8 cellular contexts compared by ENCODE assay signal in genomic region chr7:46352335-46352954, GRCh38.
DNase-seq lines count a peak whose midpoint lies in the region; ATAC-seq and TF ChIP-seq lines count a peak whose summit lies in the region.

No MANE protein-coding gene starts in this region.

- 0 out of 2 replicates have a peak, but pooled peaks cover 3% of the 10 kb centered on the region for H3K9me2 ChIP-seq in PC-9 (ENCODE audit: insufficient read depth)

- H3F3A ChIP-seq in PC-9 (ENCODE audit: insufficient read depth, low read depth), result no peaks in the 10 kb centered on the region

- ATAC-seq in GM18868 (IDR thresholded peaks at IDR 0.05; ENCODE audit: unreplicated experiment) (peak; percentile 63), GM19035 (IDR thresholded peaks at IDR 0.05; ENCODE audit: unreplicated experiment) (no peak)
- ATAC-seq in activated T-helper 17 cell treated with anti-CD3 and anti-CD28 coated beads, Interleukin-2, amount 50 U/mL, for 72 hours (replicated peaks), result no peak

- no peaks in the 10 kb centered on the region for H3K79me2 ChIP-seq in PC-9 (ENCODE audit: low read depth)

- CTCF ChIA-PET in BJ (lab: Yijun Ruan, JAX), result interaction anchor here (0.6 to 5.1 kb wide), 7 partner anchors 189 to 436 kb away, joined by 3 to 61 read pairs (median 3); partner anchors contain the start of gene IGFBP3
- CTCF ChIA-PET in PC-9 (lab: Charles Lee), result interaction anchor here (0.9 to 1.1 kb wide), 2 partner anchors 71 to 430 kb away, joined by 4 to 5 read pairs; partner anchors contain the start of gene IGFBP3

- no peak overlapping the region for H2AFZ ChIP-seq in PC-9

- POLR2A ChIA-PET in BJ (lab: Charles Lee), result no interaction called here
- POLR2A ChIA-PET in PC-9 (lab: Charles Lee; ENCODE audit: unreplicated experiment), result no interaction called here

- peaks cover 8% of the 10 kb centered on the region for H3K4me1 ChIP-seq in PC-9 (replicated peaks; ENCODE audit: insufficient read depth)

- H3K4me2 ChIP-seq in PC-9, result no peak overlapping the region

- H3K36me3 Mint-ChIP-seq in endothelial cell (ENCODE audit: low read depth, unreplicated experiment) (peaks cover 3% of the 10 kb centered on the region), nephron (ENCODE audit: low read depth) (no peaks in the 10 kb centered on the region)
- H3K36me3 Mint-ChIP-seq in activated T-helper 17 cell treated with anti-CD3 and anti-CD28 coated beads, Interleukin-2, amount 50 U/mL, for 72 hours (ENCODE audit: low read depth), result no peaks in the 10 kb centered on the region

- H3K27ac Mint-ChIP-seq in endothelial cell (ENCODE audit: unreplicated experiment) (no peak overlapping the region), nephron (no peak overlapping the region)
- no peak overlapping the region for H3K27ac Mint-ChIP-seq in activated T-helper 17 cell treated with anti-CD3 and anti-CD28 coated beads, Interleukin-2, amount 50 U/mL, for 72 hours

- no peak overlapping the region for H3K4me3 ChIP-seq in BJ (ENCODE audit: low read depth, low read length)
- no peak overlapping the region for H3K4me3 ChIP-seq in PC-9

- H3K27ac ChIP-seq in PC-9, result no peak overlapping the region; the same call in 1 of the 2 replicates

- H3K4me3 Mint-ChIP-seq in endothelial cell (ENCODE audit: unreplicated experiment) (no peak overlapping the region), nephron (no peak overlapping the region)
- H3K4me3 Mint-ChIP-seq in activated T-helper 17 cell treated with anti-CD3 and anti-CD28 coated beads, Interleukin-2, amount 50 U/mL, for 72 hours, result no peak overlapping the region

- H3K9me3 Mint-ChIP-seq in endothelial cell (ENCODE audit: unreplicated experiment) (no peaks in the 10 kb centered on the region), nephron (no peaks in the 10 kb centered on the region)
- H3K9me3 Mint-ChIP-seq in activated T-helper 17 cell treated with anti-CD3 and anti-CD28 coated beads, Interleukin-2, amount 50 U/mL, for 72 hours, result no peaks in the 10 kb centered on the region

- H3K9me3 ChIP-seq in PC-9 (ENCODE audit: insufficient read depth, low read depth), result no peaks in the 10 kb centered on the region

- H3K4me1 Mint-ChIP-seq in endothelial cell (ENCODE audit: unreplicated experiment), result peaks cover 8% of the 10 kb centered on the region
- peaks cover 12% of the 10 kb centered on the region for H3K4me1 Mint-ChIP-seq in nephron
- H3K4me1 Mint-ChIP-seq in activated T-helper 17 cell treated with anti-CD3 and anti-CD28 coated beads, Interleukin-2, amount 50 U/mL, for 72 hours, result no peaks in the 10 kb centered on the region

- no peaks in the 10 kb centered on the region for H3K36me3 ChIP-seq in BJ (ENCODE audit: control insufficient read depth, insufficient read depth, low read length)
- no peaks in the 10 kb centered on the region for H3K36me3 ChIP-seq in PC-9 (ENCODE audit: low read depth)

- H4K20me1 ChIP-seq in PC-9 (ENCODE audit: insufficient read depth), result no peaks in the 10 kb centered on the region

- DNase-seq in BJ (ENCODE audit: low read depth) (peak; percentile 12), PC-9 (peak; percentile 81 to 88), endothelial cell (ENCODE audit: low spot score) (peak; percentile 65), NCI-H510A (lab: John Stamatoyannopoulos, UW) (no peak)

- TF ChIP-seq CTCF in BJ (IDR thresholded peaks at IDR 0.05; ENCODE audit: insufficient read depth, low read depth, low read length) (peak; percentile 62), PC-9 (conservative IDR thresholded peaks at IDR 0.05) (peak; percentile 97), endothelial cell (IDR thresholded peaks at IDR 0.05; ENCODE audit: unreplicated experiment) (peak; percentile 66), nephron (IDR thresholded peaks at IDR 0.05; ENCODE audit: unreplicated experiment in 3 of 3) (peak; percentile 62 to 81 (median 78))

- H3K27me3 ChIP-seq in BJ (ENCODE audit: control insufficient read depth, insufficient read depth, low read length) (no peaks in the 10 kb centered on the region), PC-9 (ENCODE audit: insufficient read depth, low read depth) (no peaks in the 10 kb centered on the region)

- intact Hi-C loops in PC-9 (cut with micrococcal nuclease; ENCODE audit: unreplicated experiment), result loop anchor here (1.0 to 10.0 kb wide), 15 partner anchors 62 to 1198 kb away; partner anchors contain the start of gene RAMP3

- H3K27me3 Mint-ChIP-seq in endothelial cell (ENCODE audit: unreplicated experiment) (peaks cover 4% of the 10 kb centered on the region), nephron (ENCODE audit: low read depth) (peaks cover 7% of the 10 kb centered on the region)
- H3K27me3 Mint-ChIP-seq in activated T-helper 17 cell treated with anti-CD3 and anti-CD28 coated beads, Interleukin-2, amount 50 U/mL, for 72 hours, result no peaks in the 10 kb centered on the region

- no TSS peak for BruUV-seq in PC-9 (replicated peaks; lab: Mats Ljungman, UMichigan)
